ENCODE assay signal across 8 cellular contexts in the genomic region with DNA sequence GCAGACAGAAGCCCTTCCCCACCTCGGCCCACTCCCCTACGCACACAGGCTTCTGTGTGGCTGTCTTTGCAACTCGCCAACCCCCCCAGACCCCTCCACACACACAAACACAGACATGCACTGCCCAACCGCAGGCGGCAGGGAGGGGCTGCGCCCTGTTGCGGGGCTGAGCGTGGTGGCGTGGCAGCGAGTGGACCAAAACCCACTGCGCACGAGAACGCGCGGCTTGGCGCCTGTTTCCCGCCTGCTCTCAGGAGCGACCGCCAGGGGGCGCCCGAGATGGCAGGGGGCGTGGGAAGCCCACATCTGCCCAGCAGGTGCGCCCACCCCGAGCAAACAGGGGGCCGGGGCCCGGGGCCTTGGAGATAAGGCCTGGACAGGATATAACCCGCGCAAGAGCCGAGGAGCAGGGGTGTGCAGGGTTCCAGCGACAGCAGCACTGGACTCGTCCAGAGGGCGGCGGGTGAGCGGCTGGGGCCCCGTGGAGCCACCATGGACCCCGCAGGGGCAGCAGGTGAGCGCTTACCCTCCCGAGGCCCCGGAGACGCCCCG. TPM values are rescaled to one million over a fixed set of nuclear protein-coding genes. Genes with fewer than 3 reads are reported as not detected.
DNase-seq lines count a peak whose midpoint lies in the region; ATAC-seq and TF ChIP-seq lines count a peak whose summit lies in the region.

A gene with protein sequence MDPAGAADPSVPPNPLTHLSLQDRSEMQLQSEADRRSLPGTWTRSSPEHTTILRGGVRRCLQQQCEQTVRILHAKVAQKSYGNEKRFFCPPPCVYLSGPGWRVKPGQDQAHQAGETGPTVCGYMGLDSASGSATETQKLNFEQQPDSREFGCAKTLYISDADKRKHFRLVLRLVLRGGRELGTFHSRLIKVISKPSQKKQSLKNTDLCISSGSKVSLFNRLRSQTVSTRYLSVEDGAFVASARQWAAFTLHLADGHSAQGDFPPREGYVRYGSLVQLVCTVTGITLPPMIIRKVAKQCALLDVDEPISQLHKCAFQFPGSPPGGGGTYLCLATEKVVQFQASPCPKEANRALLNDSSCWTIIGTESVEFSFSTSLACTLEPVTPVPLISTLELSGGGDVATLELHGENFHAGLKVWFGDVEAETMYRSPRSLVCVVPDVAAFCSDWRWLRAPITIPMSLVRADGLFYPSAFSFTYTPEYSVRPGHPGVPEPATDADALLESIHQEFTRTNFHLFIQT (plus strand): TSS at position 410 of the 552 bp plus-strand sequence. CDS start 83 bp downstream, at position 493.

- no peaks in the 10 kb centered on the region for H3K9me3 Mint-ChIP-seq in activated CD8-positive, alpha-beta T cell treated with anti-CD3 and anti-CD28 coated beads for 36 hours

- POLR2A ChIA-PET in activated CD8-positive, alpha-beta T cell treated with anti-CD3 and anti-CD28 coated beads for 36 hours (lab: Charles Lee): no interaction called here

- H3K36me3 Mint-ChIP-seq in activated CD8-positive, alpha-beta T cell treated with anti-CD3 and anti-CD28 coated beads for 36 hours (ENCODE audit: low read depth): no peaks in the 10 kb centered on the region

- H3K4me3 Mint-ChIP-seq in activated CD8-positive, alpha-beta T cell treated with anti-CD3 and anti-CD28 coated beads for 36 hours: no peak within 1 kb of the TSS

- TF ChIP-seq CTCF in activated CD8-positive, alpha-beta T cell treated with anti-CD3 and anti-CD28 coated beads for 36 hours (IDR thresholded peaks at IDR 0.05): peak; percentile 99
- peak; percentile 62 for TF ChIP-seq CTCF in fibroblast of the aortic adventitia (IDR thresholded peaks at IDR 0.05; ENCODE audit: insufficient read depth, low read length)

- H3K27ac Mint-ChIP-seq in activated CD8-positive, alpha-beta T cell treated with anti-CD3 and anti-CD28 coated beads for 36 hours: no peak within 1 kb of the TSS

- peaks cover 55% of the 10 kb centered on the region for H3K27me3 Mint-ChIP-seq in activated CD8-positive, alpha-beta T cell treated with anti-CD3 and anti-CD28 coated beads for 36 hours

- peak; percentile 15 for DNase-seq in SKM-1 treated with dmso at 0.1 percent for 144 hours (lab: John Stamatoyannopoulos, UW; ENCODE audit: unreplicated experiment)
- DNase-seq in SKM-1 (lab: John Stamatoyannopoulos, UW; ENCODE audit: unreplicated experiment): no peak
- peak; percentile 55 for DNase-seq in activated CD8-positive, alpha-beta T cell treated with anti-CD3 and anti-CD28 coated beads for 36 hours
- no peak for DNase-seq in fibroblast of the aortic adventitia (ENCODE audit: low read depth)
- peak in 2 of 3 donors; percentile 44 to 45 for DNase-seq in stimulated activated CD4-positive, alpha-beta T cell treated with anti-CD3 and anti-CD28 coated beads, Interleukin-12 subunit alpha, Interleukin-12 subunit beta, amount 100 ng/mL, for 48 hours (ENCODE audit: low read depth in 2 of 3, low spot score in 1 of 3)
- DNase-seq in epidermal melanocyte (ENCODE audit: insufficient read length, low spot score): no peak
- DNase-seq in mucosa of gallbladder (ENCODE audit: low spot score): no peak

- intact Hi-C loops in activated CD8-positive, alpha-beta T cell treated with anti-CD3 and anti-CD28 coated beads for 36 hours (cut with micrococcal nuclease): no loop called here

- CTCF ChIA-PET in activated CD8-positive, alpha-beta T cell treated with anti-CD3 and anti-CD28 coated beads for 36 hours (lab: Charles Lee): interaction anchor here (0.9 to 1.3 kb wide), 4 partner anchors 12 to 167 kb away, joined by 3 to 7 read pairs (median 4); no protein-coding TSS in a partner anchor

- peaks cover 26% of the 10 kb centered on the region for H3K4me1 Mint-ChIP-seq in activated CD8-positive, alpha-beta T cell treated with anti-CD3 and anti-CD28 coated beads for 36 hours (ENCODE audit: low read depth)

- no peak within 1 kb of the TSS for H3K4me3 ChIP-seq in fibroblast of the aortic adventitia (ENCODE audit: low read depth, low read length)

- ATAC-seq in activated CD8-positive, alpha-beta T cell treated with anti-CD3 and anti-CD28 coated beads for 36 hours: no peak
- no peak for ATAC-seq in HG02973 (IDR thresholded peaks at IDR 0.05; ENCODE audit: unreplicated experiment)

RNA-seq across cellular contexts. Expression of the gene that starts here (rescaled TPM):
- not detected for total RNA-seq in activated CD8-positive, alpha-beta T cell treated with anti-CD3 and anti-CD28 coated beads for 36 hours
- total RNA-seq in fibroblast of the aortic adventitia (ENCODE audit: low replicate concordance): not detected in 2 replicates
- total RNA-seq in mucosa of gallbladder: 0.26 TPM

Comparison
In these comparisons a context has a peak if more than half of its experiments do, and no peak if none do; other contexts are left out.
1. DNase-seq: peak in SKM-1 treated with dmso at 0.1 percent for 144 hours (single experiment) and stimulated activated CD4-positive, alpha-beta T cell treated with anti-CD3 and anti-CD28 coated beads, Interleukin-12 subunit alpha, Interleukin-12 subunit beta, amount 100 ng/mL, for 48 hours (2 of 3); none in SKM-1 (single experiment), fibroblast of the aortic adventitia (single experiment), epidermal melanocyte (single experiment) and mucosa of gallbladder (single experiment).
2. Peak in DNase-seq in activated CD8-positive, alpha-beta T cell treated with anti-CD3 and anti-CD28 coated beads for 36 hours; RNA of the gene not detected or under 1 TPM.